27 cellular contexts compared by ENCODE assay signal in genomic region chr2:12007282-12007681, GRCh38.
A peak's percentile ranks its signal among the peaks of the same experiment; 100 is the strongest.
DNase-seq lines count a peak whose midpoint lies in the region; ATAC-seq and TF ChIP-seq lines count a peak whose summit lies in the region.
"Had no signal": no experiment of that assay in that cellular context is flagged by ENCODE, and none has a peak within 500 bp of the region (broad histone marks: within the 10 kb centered on the region; RNA-seq: fewer than 3 reads in every experiment).

No MANE protein-coding gene starts in this region.

- DNase-seq in G401 (ENCODE audit: low spot score) (peak; percentile 8), SJSA1 (ENCODE audit: low read depth in 1 of 2, low spot score in 2 of 2) (no peak), neural progenitor cell (ENCODE audit: low spot score) (no peak), T-helper 9 cell (no peak), cerebellar nuclear complex (lab: John Stamatoyannopoulos, UW) (no peak), iPS-NIHi7 (ENCODE audit: extremely low spot score) (no peak)
- DNase-seq: activated CD4-positive, CD25-positive, alpha-beta regulatory T cell treated with anti-CD3 and anti-CD28 coated beads, Interleukin-2, amount 50 U/mL, for 72 hours; activated CD8-positive, alpha-beta T cell treated with anti-CD3 and anti-CD28 coated beads for 36 hours; COR-L47; DMS79 treated with DMSO at 0.1 percent for 48 hours; glutamatergic neuron; GM23248; left lung; mucosa of descending colon; NCI-H187; NCI-H69; stimulated activated CD4-positive, alpha-beta T cell treated with anti-CD3 and anti-CD28 coated beads, Interleukin-4, amount 100 ng/mL, for 24 hours; thyroid gland had no signal

- no peak overlapping the region for H3K4me2 ChIP-seq in neural progenitor cell
- H3K4me2 ChIP-seq: KMS-11 had no signal

- H3K4me3 ChIP-seq in SJSA1 (no peak overlapping the region), iPS-18a (ENCODE audit: low read length) (no peak overlapping the region), neural progenitor cell (no peak overlapping the region)
- H3K4me3 ChIP-seq: cardiac muscle cell, GM12878, GM23248, left lung, mucosa of descending colon, thyroid gland had no signal

- no peaks in the 10 kb centered on the region for H3K9me3 ChIP-seq in SJSA1 (replicated peaks)
- H3K9me3 ChIP-seq in iPS-18a (ENCODE audit: control insufficient read depth, low read depth, low read length) = no peaks in the 10 kb centered on the region
- H3K9me3 ChIP-seq in neural progenitor cell (ENCODE audit: low read depth) = no peaks in the 10 kb centered on the region
- H3K9me3 ChIP-seq: left lung, mucosa of descending colon, neutrophil, thyroid gland had no signal

- H3K4me1 ChIP-seq in SJSA1 (replicated peaks) (peaks cover 42% of the 10 kb centered on the region), iPS-18a (ENCODE audit: control insufficient read depth, low read depth, low read length) (peaks cover 17% of the 10 kb centered on the region), neural progenitor cell (peaks cover 24% of the 10 kb centered on the region)
- H3K4me1 ChIP-seq: left lung, thyroid gland had no signal

- H3K9me3 Mint-ChIP-seq in neural progenitor cell = peaks cover 5% of the 10 kb centered on the region
- H3K9me3 Mint-ChIP-seq: activated CD8-positive, alpha-beta T cell treated with anti-CD3 and anti-CD28 coated beads for 36 hours had no signal

- H3K27ac ChIP-seq in SJSA1 (peak overlapping the region; percentile 44), iPS-18a (ENCODE audit: low read length) (no peak overlapping the region), neural progenitor cell (peak overlapping the region; percentile 91)
- H3K27ac ChIP-seq: cardiac muscle cell, GM23248, KMS-11, left lung, neutrophil, RWPE1, thyroid gland had no signal

- no peak for TF ChIP-seq CTCF in neural progenitor cell (IDR thresholded peaks at IDR 0.05)

- H3K27me3 ChIP-seq in SJSA1 (replicated peaks) = no peaks in the 10 kb centered on the region
- H3K27me3 ChIP-seq in iPS-18a (ENCODE audit: control insufficient read depth, insufficient read depth, low read length) = no peaks in the 10 kb centered on the region
- H3K27me3 ChIP-seq in neural progenitor cell = no peaks in the 10 kb centered on the region
- H3K27me3 ChIP-seq: cardiac muscle cell, left lung, neutrophil, thyroid gland had no signal

- H3K79me2 ChIP-seq in neural progenitor cell (ENCODE audit: low read depth) = no peaks in the 10 kb centered on the region

- peak overlapping the region; percentile 78 for H3K27ac Mint-ChIP-seq in neural progenitor cell
- H3K27ac Mint-ChIP-seq: activated CD8-positive, alpha-beta T cell treated with anti-CD3 and anti-CD28 coated beads for 36 hours; dendritic cell treated with granulocyte-macrophage colony-stimulating factor and Interleukin-4, amounts not matched to agents 40 ng/mL and 50 ng/mL, for 4 days; stimulated activated naive CD8-positive, alpha-beta T cell treated with anti-CD3 and anti-CD28 coated beads, Interleukin-15, Interleukin-2, amounts not matched to agents 100 ng/mL and 50 ng/mL, for 24 hours had no signal

- no peaks in the 10 kb centered on the region for H4K20me1 ChIP-seq in neural progenitor cell (ENCODE audit: low read depth)

- no peak for ATAC-seq in GM19397 (IDR thresholded peaks at IDR 0.05; ENCODE audit: unreplicated experiment)
- ATAC-seq: activated CD8-positive, alpha-beta T cell treated with anti-CD3 and anti-CD28 coated beads for 36 hours; GM12878; left lung; mucosa of descending colon had no signal

- peak overlapping the region; percentile 26 for H3K9ac ChIP-seq in iPS-18a (ENCODE audit: low read length)
- no peak overlapping the region for H3K9ac ChIP-seq in neural progenitor cell
- H3K9ac ChIP-seq: GM23248, KMS-11 had no signal

- peaks cover 2% of the 10 kb centered on the region for H3K27me3 Mint-ChIP-seq in neural progenitor cell (ENCODE audit: insufficient read depth, low read depth)
- H3K27me3 Mint-ChIP-seq: dendritic cell treated with granulocyte-macrophage colony-stimulating factor and Interleukin-4, amounts not matched to agents 40 ng/mL and 50 ng/mL, for 4 days had no signal

- peaks cover 20% of the 10 kb centered on the region for H3K4me1 Mint-ChIP-seq in neural progenitor cell

- H3K36me3 ChIP-seq in SJSA1 (no peaks in the 10 kb centered on the region), iPS-18a (ENCODE audit: control insufficient read depth, low read depth, low read length) (no peaks in the 10 kb centered on the region), neural progenitor cell (no peaks in the 10 kb centered on the region)
- H3K36me3 ChIP-seq: cardiac muscle cell, left lung, neutrophil, thyroid gland had no signal

- H3K36me3 Mint-ChIP-seq in neural progenitor cell = no peaks in the 10 kb centered on the region

- in situ Hi-C loops in G401 (cut with HindIII; ENCODE audit: low sequenced_read_pairs) = no loop called here

- H3F3A ChIP-seq in neural progenitor cell (ENCODE audit: low read depth) = peaks cover 17% of the 10 kb centered on the region

- H2AFZ ChIP-seq in neural progenitor cell (replicated peaks) = peak overlapping the region; percentile 68
- H2AFZ ChIP-seq: GM23248 had no signal

- H3K4me3 Mint-ChIP-seq in neural progenitor cell = no peak overlapping the region
- H3K4me3 Mint-ChIP-seq: activated CD8-positive, alpha-beta T cell treated with anti-CD3 and anti-CD28 coated beads for 36 hours; dendritic cell treated with granulocyte-macrophage colony-stimulating factor and Interleukin-4, amounts not matched to agents 40 ng/mL and 50 ng/mL, for 4 days; stimulated activated naive CD8-positive, alpha-beta T cell treated with anti-CD3 and anti-CD28 coated beads, Interleukin-15, Interleukin-2, amounts not matched to agents 100 ng/mL and 50 ng/mL, for 24 hours had no signal
